Comparison of ENCODE assay signal across 1 cellular context in the genomic region with DNA sequence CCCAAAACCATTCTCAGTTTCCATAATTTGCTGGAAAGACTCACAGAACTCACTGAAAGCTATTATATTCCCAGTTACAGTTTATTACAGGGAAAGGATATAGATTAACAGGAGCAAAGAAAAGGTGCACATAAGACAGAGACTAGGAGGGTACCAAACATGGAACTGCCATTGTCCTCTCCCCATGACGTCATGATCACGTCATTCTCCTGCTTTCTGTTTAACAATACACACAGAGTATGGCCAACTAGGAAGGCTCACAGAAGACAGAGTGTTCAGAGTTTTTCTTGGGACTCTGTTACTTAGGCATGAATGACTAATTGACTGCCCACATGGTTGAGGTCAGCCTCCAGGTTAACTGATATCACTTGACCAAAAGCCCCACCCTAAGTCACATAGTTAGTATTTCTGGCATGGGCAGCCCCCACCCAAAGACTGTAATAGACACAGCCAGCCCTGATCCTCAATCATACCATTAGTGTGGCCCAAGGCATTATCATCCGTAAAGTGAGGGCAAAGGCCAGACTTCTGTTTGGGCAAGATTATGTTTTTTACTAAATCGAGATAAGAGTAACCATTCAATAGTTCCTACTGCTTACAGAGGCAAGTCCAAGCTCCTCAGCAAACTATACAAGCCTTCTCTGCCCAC.
TF ChIP-seq lines count a peak whose summit lies in the region.

No MANE protein-coding gene starts in this region.

TF ChIP-seq in K562, 482 proteins besides CTCF, POLR2A, EP300 and RAD21 (continued from another document and continues in another):
- TF ChIP-seq RB1 (IDR thresholded peaks at IDR 0.05; ENCODE audit: low read depth) = no peak
- TF ChIP-seq ESRRB (CRISPR knock-in tag; IDR thresholded peaks at IDR 0.05; ENCODE audit: borderline replicate concordance) = no peak
- no peak for TF ChIP-seq SRSF9 (IDR thresholded peaks at IDR 0.05; ENCODE audit: borderline replicate concordance, low read depth, low read length)
- no peak for TF ChIP-seq HMG20B (CRISPR knock-in tag; IDR thresholded peaks at IDR 0.05)
- no peak for TF ChIP-seq KDM4B (IDR thresholded peaks at IDR 0.05; ENCODE audit: borderline replicate concordance in 2 of 2, low read depth in 1 of 2)
- TF ChIP-seq KLF1 (tag; IDR thresholded peaks at IDR 0.05) = no peak
- TF ChIP-seq ARID4B (CRISPR knock-in tag; IDR thresholded peaks at IDR 0.05) = no peak
- no peak for TF ChIP-seq ZNF699 (CRISPR knock-in tag; IDR thresholded peaks at IDR 0.05; ENCODE audit: insufficient replicate concordance)
- 0 out of 2 replicates have a peak, but pooled peaks have one; percentile 36 for TF ChIP-seq MTA2 (IDR thresholded peaks at IDR 0.05; ENCODE audit: low read depth)
- TF ChIP-seq, protein P1, sequence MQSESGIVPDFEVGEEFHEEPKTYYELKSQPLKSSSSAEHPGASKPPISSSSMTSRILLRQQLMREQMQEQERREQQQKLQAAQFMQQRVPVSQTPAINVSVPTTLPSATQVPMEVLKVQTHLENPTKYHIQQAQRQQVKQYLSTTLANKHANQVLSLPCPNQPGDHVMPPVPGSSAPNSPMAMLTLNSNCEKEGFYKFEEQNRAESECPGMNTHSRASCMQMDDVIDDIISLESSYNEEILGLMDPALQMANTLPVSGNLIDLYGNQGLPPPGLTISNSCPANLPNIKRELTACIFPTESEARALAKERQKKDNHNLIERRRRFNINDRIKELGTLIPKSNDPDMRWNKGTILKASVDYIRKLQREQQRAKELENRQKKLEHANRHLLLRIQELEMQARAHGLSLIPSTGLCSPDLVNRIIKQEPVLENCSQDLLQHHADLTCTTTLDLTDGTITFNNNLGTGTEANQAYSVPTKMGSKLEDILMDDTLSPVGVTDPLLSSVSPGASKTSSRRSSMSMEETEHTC (IDR thresholded peaks at IDR 0.05) = no peak
- no peak for TF ChIP-seq CSDE1 (IDR thresholded peaks at IDR 0.05)
- no peak for TF ChIP-seq STAT5B (CRISPR knock-in tag; IDR thresholded peaks at IDR 0.05)
- TF ChIP-seq NFE2 (IDR thresholded peaks at IDR 0.05; ENCODE audit: low read depth) = peak; percentile 15; the same call in 1 of the 2 replicates
- TF ChIP-seq, protein P2, sequence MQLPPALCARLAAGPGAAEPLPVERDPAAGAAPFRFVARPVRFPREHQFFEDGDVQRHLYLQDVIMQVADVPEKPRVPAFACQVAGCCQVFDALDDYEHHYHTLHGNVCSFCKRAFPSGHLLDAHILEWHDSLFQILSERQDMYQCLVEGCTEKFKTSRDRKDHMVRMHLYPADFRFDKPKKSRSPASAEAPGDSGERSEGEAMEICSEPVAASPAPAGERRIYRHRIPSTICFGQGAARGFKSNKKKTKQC (CRISPR knock-in tag; IDR thresholded peaks at IDR 0.05) = no peak
- TF ChIP-seq, protein P3, sequence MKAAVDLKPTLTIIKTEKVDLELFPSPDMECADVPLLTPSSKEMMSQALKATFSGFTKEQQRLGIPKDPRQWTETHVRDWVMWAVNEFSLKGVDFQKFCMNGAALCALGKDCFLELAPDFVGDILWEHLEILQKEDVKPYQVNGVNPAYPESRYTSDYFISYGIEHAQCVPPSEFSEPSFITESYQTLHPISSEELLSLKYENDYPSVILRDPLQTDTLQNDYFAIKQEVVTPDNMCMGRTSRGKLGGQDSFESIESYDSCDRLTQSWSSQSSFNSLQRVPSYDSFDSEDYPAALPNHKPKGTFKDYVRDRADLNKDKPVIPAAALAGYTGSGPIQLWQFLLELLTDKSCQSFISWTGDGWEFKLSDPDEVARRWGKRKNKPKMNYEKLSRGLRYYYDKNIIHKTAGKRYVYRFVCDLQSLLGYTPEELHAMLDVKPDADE (conservative IDR thresholded peaks at IDR 0.05; ENCODE audit: control insufficient read depth, low read depth, low read length) = no peak
- no peak for TF ChIP-seq GTF2B (IDR thresholded peaks at IDR 0.05; ENCODE audit: extremely low read depth, insufficient read length)
- TF ChIP-seq CTBP1 (IDR thresholded peaks at IDR 0.05; ENCODE audit: borderline replicate concordance) = peak; percentile 55; the same call in 1 of the 2 replicates
- no peak for TF ChIP-seq ZNF449 (CRISPR knock-in tag; IDR thresholded peaks at IDR 0.05)
- TF ChIP-seq, protein P4, sequence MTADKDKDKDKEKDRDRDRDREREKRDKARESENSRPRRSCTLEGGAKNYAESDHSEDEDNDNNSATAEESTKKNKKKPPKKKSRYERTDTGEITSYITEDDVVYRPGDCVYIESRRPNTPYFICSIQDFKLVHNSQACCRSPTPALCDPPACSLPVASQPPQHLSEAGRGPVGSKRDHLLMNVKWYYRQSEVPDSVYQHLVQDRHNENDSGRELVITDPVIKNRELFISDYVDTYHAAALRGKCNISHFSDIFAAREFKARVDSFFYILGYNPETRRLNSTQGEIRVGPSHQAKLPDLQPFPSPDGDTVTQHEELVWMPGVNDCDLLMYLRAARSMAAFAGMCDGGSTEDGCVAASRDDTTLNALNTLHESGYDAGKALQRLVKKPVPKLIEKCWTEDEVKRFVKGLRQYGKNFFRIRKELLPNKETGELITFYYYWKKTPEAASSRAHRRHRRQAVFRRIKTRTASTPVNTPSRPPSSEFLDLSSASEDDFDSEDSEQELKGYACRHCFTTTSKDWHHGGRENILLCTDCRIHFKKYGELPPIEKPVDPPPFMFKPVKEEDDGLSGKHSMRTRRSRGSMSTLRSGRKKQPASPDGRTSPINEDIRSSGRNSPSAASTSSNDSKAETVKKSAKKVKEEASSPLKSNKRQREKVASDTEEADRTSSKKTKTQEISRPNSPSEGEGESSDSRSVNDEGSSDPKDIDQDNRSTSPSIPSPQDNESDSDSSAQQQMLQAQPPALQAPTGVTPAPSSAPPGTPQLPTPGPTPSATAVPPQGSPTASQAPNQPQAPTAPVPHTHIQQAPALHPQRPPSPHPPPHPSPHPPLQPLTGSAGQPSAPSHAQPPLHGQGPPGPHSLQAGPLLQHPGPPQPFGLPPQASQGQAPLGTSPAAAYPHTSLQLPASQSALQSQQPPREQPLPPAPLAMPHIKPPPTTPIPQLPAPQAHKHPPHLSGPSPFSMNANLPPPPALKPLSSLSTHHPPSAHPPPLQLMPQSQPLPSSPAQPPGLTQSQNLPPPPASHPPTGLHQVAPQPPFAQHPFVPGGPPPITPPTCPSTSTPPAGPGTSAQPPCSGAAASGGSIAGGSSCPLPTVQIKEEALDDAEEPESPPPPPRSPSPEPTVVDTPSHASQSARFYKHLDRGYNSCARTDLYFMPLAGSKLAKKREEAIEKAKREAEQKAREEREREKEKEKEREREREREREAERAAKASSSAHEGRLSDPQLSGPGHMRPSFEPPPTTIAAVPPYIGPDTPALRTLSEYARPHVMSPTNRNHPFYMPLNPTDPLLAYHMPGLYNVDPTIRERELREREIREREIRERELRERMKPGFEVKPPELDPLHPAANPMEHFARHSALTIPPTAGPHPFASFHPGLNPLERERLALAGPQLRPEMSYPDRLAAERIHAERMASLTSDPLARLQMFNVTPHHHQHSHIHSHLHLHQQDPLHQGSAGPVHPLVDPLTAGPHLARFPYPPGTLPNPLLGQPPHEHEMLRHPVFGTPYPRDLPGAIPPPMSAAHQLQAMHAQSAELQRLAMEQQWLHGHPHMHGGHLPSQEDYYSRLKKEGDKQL (CRISPR knock-in tag; IDR thresholded peaks at IDR 0.05; ENCODE audit: borderline replicate concordance) = no peak
- no peak for TF ChIP-seq SLC30A9 (CRISPR knock-in tag; IDR thresholded peaks at IDR 0.05)
- no peak for TF ChIP-seq HEY1 (CRISPR knock-in tag; IDR thresholded peaks at IDR 0.05; ENCODE audit: borderline replicate concordance)
- TF ChIP-seq RBM15 (IDR thresholded peaks at IDR 0.05; ENCODE audit: insufficient read depth, low read length) = no peak
- TF ChIP-seq KDM2B (CRISPR knock-in tag; IDR thresholded peaks at IDR 0.05) = no peak
- no peak for TF ChIP-seq ZBTB1 (CRISPR knock-in tag; IDR thresholded peaks at IDR 0.05; ENCODE audit: borderline replicate concordance, low read depth)
- no peak for TF ChIP-seq PCBP2 (IDR thresholded peaks at IDR 0.05; ENCODE audit: low read depth, low read length, poor library complexity, severe bottlenecking)
- TF ChIP-seq GTF2F1 (IDR thresholded peaks at IDR 0.05; ENCODE audit: low read depth, low read length) = no peak
- peak; percentile 85; the same call in 1 of the 2 replicates for TF ChIP-seq ATF2 (CRISPR knock-in tag; IDR thresholded peaks at IDR 0.05)
- TF ChIP-seq KDM5B (IDR thresholded peaks at IDR 0.05; ENCODE audit: insufficient replicate concordance, low read depth, low read length) = no peak
- TF ChIP-seq ZNF316 (IDR thresholded peaks at IDR 0.05) = no peak
- TF ChIP-seq ATF6 (CRISPR knock-in tag; IDR thresholded peaks at IDR 0.05) = no peak
- TF ChIP-seq ETV6 (IDR thresholded peaks at IDR 0.05; ENCODE audit: borderline replicate concordance in 1 of 2, low read depth in 2 of 2, low read length in 1 of 2) = no peak
- no peak for TF ChIP-seq ETV6 (CRISPR knock-in tag; IDR thresholded peaks at IDR 0.05; ENCODE audit: borderline replicate concordance)
- TF ChIP-seq NFIC (IDR thresholded peaks at IDR 0.05) = no peak
- no peak for TF ChIP-seq BRCA1 (IDR thresholded peaks at IDR 0.05)
- TF ChIP-seq BRCA1 (CRISPR knock-in tag; IDR thresholded peaks at IDR 0.05) = no peak
- TF ChIP-seq TEAD2 (tag; IDR thresholded peaks at IDR 0.05) = no peak
- TF ChIP-seq, protein P5, sequence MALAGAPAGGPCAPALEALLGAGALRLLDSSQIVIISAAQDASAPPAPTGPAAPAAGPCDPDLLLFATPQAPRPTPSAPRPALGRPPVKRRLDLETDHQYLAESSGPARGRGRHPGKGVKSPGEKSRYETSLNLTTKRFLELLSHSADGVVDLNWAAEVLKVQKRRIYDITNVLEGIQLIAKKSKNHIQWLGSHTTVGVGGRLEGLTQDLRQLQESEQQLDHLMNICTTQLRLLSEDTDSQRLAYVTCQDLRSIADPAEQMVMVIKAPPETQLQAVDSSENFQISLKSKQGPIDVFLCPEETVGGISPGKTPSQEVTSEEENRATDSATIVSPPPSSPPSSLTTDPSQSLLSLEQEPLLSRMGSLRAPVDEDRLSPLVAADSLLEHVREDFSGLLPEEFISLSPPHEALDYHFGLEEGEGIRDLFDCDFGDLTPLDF (CRISPR knock-in tag; IDR thresholded peaks at IDR 0.05) = no peak
